In genomic region chr2:104518256-104518655, GRCh38 we compare ENCODE assay signal across 7 cellular contexts.
"Had no signal": no experiment of that assay in that cellular context is flagged by ENCODE, and none has a peak within 500 bp of the region (broad histone marks: within the 10 kb centered on the region; RNA-seq: fewer than 3 reads in every experiment).

No MANE protein-coding gene starts in this region.

- FAIRE-seq: HepG2, HTR-8/SVneo, K562 had no signal

- DNase-seq: IMR-90, KBM-7, KG1 had no signal

- H3K4me3 ChIP-seq: K562 had no signal

- H3K27ac ChIP-seq: HL-60 had no signal
